In genomic region chr10:6478722-6479121, GRCh38 we compare ENCODE assay signal across 18 cellular contexts.
A peak's percentile ranks its signal among the peaks of the same experiment; 100 is the strongest.
DNase-seq lines count a peak whose midpoint lies in the region; ATAC-seq, FAIRE-seq and TF ChIP-seq lines count a peak whose summit lies in the region.
"Had no signal": no experiment of that assay in that cellular context is flagged by ENCODE, and none has a peak within 500 bp of the region (broad histone marks: within the 10 kb centered on the region; RNA-seq: fewer than 3 reads in every experiment).

No MANE protein-coding gene starts in this region.

- DNase-seq in natural killer cell treated with Interleukin-12 subunit alpha and Interleukin-12 subunit beta and Interleukin-15 and Interleukin-18, amount 100 ng/mL, for 72 hours (ENCODE audit: low spot score): no peak
- DNase-seq in natural killer cell: no peak
- no peak for DNase-seq in OCI-LY7 (ENCODE audit: low spot score)
- DNase-seq in iPS-NIHi11 (ENCODE audit: low spot score): peak; percentile 57
- DNase-seq in upper lobe of right lung: no peak
- no peak for DNase-seq in urothelium cell line (ENCODE audit: low spot score)
- DNase-seq in HCEC 1CT: no peak
- DNase-seq: ACHN, AML-193, NCI-H146, NCI-H2081, NCI-H226, NCI-H524 treated with DMSO at 0.1 percent for 48 hours, Peyer's patch had no signal

- H2AFZ ChIP-seq in OCI-LY7 (ENCODE audit: low read length): no peak overlapping the region

- no peak for ATAC-seq in natural killer cell treated with Interleukin-12 subunit alpha and Interleukin-12 subunit beta and Interleukin-15 and Interleukin-18, amount 100 ng/mL, for 72 hours
- ATAC-seq in natural killer cell (no peak), upper lobe of right lung (no peak), GM21786 (IDR thresholded peaks at IDR 0.05; ENCODE audit: unreplicated experiment) (no peak)
- ATAC-seq: Right ventricle myocardium inferior, SK-N-SH treated with all-trans-retinoic acid at 6 μM for 48 hours had no signal

- H3K4me1 ChIP-seq in OCI-LY7 (ENCODE audit: insufficient read depth, low read length, poor library complexity, severe bottlenecking) (peaks cover 9% of the 10 kb centered on the region), upper lobe of right lung (no peaks in the 10 kb centered on the region)
- H3K4me1 ChIP-seq: Peyer's patch had no signal

- H3K27ac ChIP-seq in OCI-LY7 (ENCODE audit: low read depth, low read length, poor library complexity, severe bottlenecking) (no peak overlapping the region), upper lobe of right lung (no peak overlapping the region)
- H3K27ac ChIP-seq: Peyer's patch had no signal

- H3K27me3 ChIP-seq in upper lobe of right lung: no peaks in the 10 kb centered on the region
- H3K27me3 ChIP-seq: Peyer's patch had no signal

- no peaks in the 10 kb centered on the region for H3K79me2 ChIP-seq in OCI-LY7 (ENCODE audit: insufficient read depth, low read depth, low read length)

- no TSS peak for BruUV-seq in OCI-LY7 (replicated peaks; lab: Mats Ljungman, UMichigan)

- H3K4me3 ChIP-seq in OCI-LY7 (ENCODE audit: low read depth, low read length, poor library complexity, severe bottlenecking): no peak overlapping the region
- no peak overlapping the region for H3K4me3 ChIP-seq in upper lobe of right lung
- H3K4me3 ChIP-seq: Peyer's patch had no signal

- H3K36me3 ChIP-seq in OCI-LY7 (ENCODE audit: insufficient read depth, low read length): peaks cover 24% of the 10 kb centered on the region
- no peaks in the 10 kb centered on the region for H3K36me3 ChIP-seq in upper lobe of right lung
- H3K36me3 ChIP-seq: Peyer's patch had no signal

- intact Hi-C loops in natural killer cell (cut with micrococcal nuclease) (loop anchor here (10.0 kb wide), 1 partner anchor 786 kb away; no protein-coding TSS in a partner anchor), OCI-LY7 (cut with micrococcal nuclease; ENCODE audit: unreplicated experiment) (no loop called here), upper lobe of right lung (cut with DNase I) (no loop called here)

- H4K20me1 ChIP-seq in OCI-LY7 (ENCODE audit: insufficient read depth, low read length): no peaks in the 10 kb centered on the region

- H3K9me2 ChIP-seq in OCI-LY7 (ENCODE audit: insufficient read depth, low read length): no peaks in the 10 kb centered on the region

- peaks cover 63% of the 10 kb centered on the region for H3K36me3 Mint-ChIP-seq in natural killer cell treated with Interleukin-12 subunit alpha and Interleukin-12 subunit beta and Interleukin-15 and Interleukin-18, amount 100 ng/mL, for 72 hours
- peaks cover 50% of the 10 kb centered on the region for H3K36me3 Mint-ChIP-seq in natural killer cell

- FAIRE-seq in urothelium cell line (lab: Jason Lieb, UNC): no peak

- H3K4me1 Mint-ChIP-seq in natural killer cell treated with Interleukin-12 subunit alpha and Interleukin-12 subunit beta and Interleukin-15 and Interleukin-18, amount 100 ng/mL, for 72 hours (ENCODE audit: low read depth in 2 of 2): peaks cover 58 to 63% of the 10 kb centered on the region in 2 donors
- H3K4me1 Mint-ChIP-seq in natural killer cell: peaks cover 40 to 58% of the 10 kb centered on the region in 2 donors

- H3K9me3 Mint-ChIP-seq in natural killer cell treated with Interleukin-12 subunit alpha and Interleukin-12 subunit beta and Interleukin-15 and Interleukin-18, amount 100 ng/mL, for 72 hours: no peaks in the 10 kb centered on the region
- H3K9me3 Mint-ChIP-seq in natural killer cell: no peaks in the 10 kb centered on the region
- H3K9me3 Mint-ChIP-seq: CD14-positive monocyte had no signal

- TF ChIP-seq CTCF in natural killer cell (IDR thresholded peaks at IDR 0.05) (no peak), OCI-LY7 (conservative IDR thresholded peaks at IDR 0.05; ENCODE audit: low read length) (peak; percentile 49), upper lobe of right lung (IDR thresholded peaks at IDR 0.05) (peak; percentile 6)

- no peak overlapping the region for H3K4me2 ChIP-seq in OCI-LY7 (ENCODE audit: low read length)

- POLR2A ChIA-PET in OCI-LY7 (lab: Charles Lee): no interaction called here

- H3K27me3 Mint-ChIP-seq in natural killer cell treated with Interleukin-12 subunit alpha and Interleukin-12 subunit beta and Interleukin-15 and Interleukin-18, amount 100 ng/mL, for 72 hours: no peaks in the 10 kb centered on the region
- no peaks in the 10 kb centered on the region for H3K27me3 Mint-ChIP-seq in natural killer cell (ENCODE audit: low read depth in 2 of 2)

- CTCF ChIA-PET in OCI-LY7 (lab: Charles Lee; ENCODE audit: unreplicated experiment): no interaction called here

- H3K27ac Mint-ChIP-seq in natural killer cell treated with Interleukin-12 subunit alpha and Interleukin-12 subunit beta and Interleukin-15 and Interleukin-18, amount 100 ng/mL, for 72 hours: peak overlapping the region; percentile 100
- peak overlapping the region in 1 of 2 donors; percentile 23 for H3K27ac Mint-ChIP-seq in natural killer cell
- H3K27ac Mint-ChIP-seq: CD14-positive monocyte had no signal

- H3K9me3 ChIP-seq in OCI-LY7 (ENCODE audit: low read length) (no peaks in the 10 kb centered on the region), upper lobe of right lung (no peaks in the 10 kb centered on the region)
- H3K9me3 ChIP-seq: Peyer's patch had no signal

- H3K4me3 Mint-ChIP-seq in natural killer cell treated with Interleukin-12 subunit alpha and Interleukin-12 subunit beta and Interleukin-15 and Interleukin-18, amount 100 ng/mL, for 72 hours: no peak overlapping the region
- no peak overlapping the region for H3K4me3 Mint-ChIP-seq in natural killer cell
- H3K4me3 Mint-ChIP-seq: CD14-positive monocyte had no signal
